Comparison of ENCODE assay signal across 1 cellular context in the genomic region with DNA sequence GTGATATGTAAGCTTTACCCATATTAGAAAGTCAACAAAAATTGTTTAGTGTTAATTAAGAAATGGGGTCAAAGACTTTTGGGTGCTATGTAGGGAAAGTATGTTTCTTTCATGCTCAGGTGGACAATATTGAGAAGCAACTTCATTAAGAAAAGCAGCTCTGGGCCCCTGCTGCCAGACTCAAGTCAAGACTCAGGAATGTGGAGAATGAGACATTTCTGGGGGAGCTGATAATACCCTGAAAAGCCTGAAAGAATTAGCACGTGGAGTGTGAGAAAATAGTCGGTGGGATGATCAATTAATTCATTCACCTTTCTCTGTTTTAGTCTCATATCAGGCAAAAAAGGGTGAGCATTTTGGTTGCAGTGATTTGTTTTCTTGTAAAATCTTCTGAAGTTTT.
TF ChIP-seq lines count a peak whose summit lies in the region.

No MANE protein-coding gene starts in this region.

TF ChIP-seq in H1, 55 proteins besides CTCF, POLR2A, EP300 and RAD21:
- TF ChIP-seq TEAD4 (IDR thresholded peaks at IDR 0.05; ENCODE audit: low read depth, low read length): peak; percentile 51; the same call in 1 of the 2 replicates
- no peak for TF ChIP-seq EGR1 (IDR thresholded peaks at IDR 0.05; ENCODE audit: borderline replicate concordance, low read depth, low read length)
